In genomic region chr2:135055182-135055786, GRCh38 we compare ENCODE assay signal across 13 cellular contexts. TPM values are rescaled to one million over a fixed set of nuclear protein-coding genes. Genes with fewer than 3 reads are reported as not detected.
DNase-seq lines count a peak whose midpoint lies in the region; ATAC-seq and TF ChIP-seq lines count a peak whose summit lies in the region.
"Had no signal": no experiment of that assay in that cellular context is flagged by ENCODE, and none has a peak within 500 bp of the region (broad histone marks: within the 10 kb centered on the region; RNA-seq: fewer than 3 reads in every experiment).

No MANE protein-coding gene starts in this region.

- H3K4me2 ChIP-seq in PC-9 (0 out of 2 replicates have a peak overlapping the region, but pooled peaks have one; percentile 34), trophoblast cell (ENCODE audit: low read length) (no peak overlapping the region)

- H3K27me3 Mint-ChIP-seq in T-helper 1 cell treated with Interleukin-12 subunit alpha and Interleukin-12 subunit beta and Interleukin-4 antibody, amounts not matched to agents 30 μg/mL and 1 μg/mL, for 36 hours (ENCODE audit: low read depth), result peaks cover 3% of the 10 kb centered on the region

- TF ChIP-seq CTCF in PC-9 (conservative IDR thresholded peaks at IDR 0.05), result no peak

- H3K79me2 ChIP-seq in PC-9 (ENCODE audit: low read depth) (peaks cover 62% of the 10 kb centered on the region), trophoblast cell (ENCODE audit: control insufficient read depth, insufficient read depth, low read length, poor library complexity) (peaks cover 9% of the 10 kb centered on the region)

- no peaks in the 10 kb centered on the region for H3K9me3 ChIP-seq in PC-9 (ENCODE audit: insufficient read depth, low read depth)
- H3K9me3 ChIP-seq in trophoblast cell (ENCODE audit: insufficient read depth, low read depth, low read length), result no peaks in the 10 kb centered on the region

- peaks cover 4% of the 10 kb centered on the region for H3K79me1 ChIP-seq in trophoblast cell (ENCODE audit: low read length)

- no peak overlapping the region for H2BK12ac ChIP-seq in trophoblast cell (ENCODE audit: low read length)

- no peaks in the 10 kb centered on the region for H4K20me1 ChIP-seq in PC-9 (ENCODE audit: insufficient read depth)

- peak overlapping the region; percentile 22 for H3K4me3 Mint-ChIP-seq in T-helper 1 cell treated with Interleukin-12 subunit alpha and Interleukin-12 subunit beta and Interleukin-4 antibody, amounts not matched to agents 30 μg/mL and 1 μg/mL, for 36 hours
- H3K4me3 Mint-ChIP-seq: neural progenitor cell had no signal

- H3K36me3 Mint-ChIP-seq in T-helper 1 cell treated with Interleukin-12 subunit alpha and Interleukin-12 subunit beta and Interleukin-4 antibody, amounts not matched to agents 30 μg/mL and 1 μg/mL, for 36 hours (ENCODE audit: low read depth), result peaks cover 28% of the 10 kb centered on the region

- H4K12ac ChIP-seq in trophoblast cell (ENCODE audit: low read depth, low read length), result no peak overlapping the region

- no peak overlapping the region for H2AK5ac ChIP-seq in trophoblast cell (ENCODE audit: low read length)

- H3K4ac ChIP-seq in trophoblast cell (ENCODE audit: low read depth, low read length), result peak overlapping the region; percentile 75

- POLR2A ChIA-PET in PC-9 (lab: Charles Lee; ENCODE audit: unreplicated experiment), result no interaction called here

- H2BK120ac ChIP-seq in trophoblast cell (ENCODE audit: insufficient read depth, low read length, poor library complexity), result no peak overlapping the region

- no peak overlapping the region for H3K18ac ChIP-seq in trophoblast cell (ENCODE audit: low read length)

- H3K9me2 ChIP-seq in PC-9 (ENCODE audit: insufficient read depth), result no peaks in the 10 kb centered on the region

- no peak overlapping the region for H4K8ac ChIP-seq in trophoblast cell (ENCODE audit: low read depth, low read length)

- H3K27ac ChIP-seq in PC-9, result no peak overlapping the region
- no peak overlapping the region for H3K27ac ChIP-seq in trophoblast cell (ENCODE audit: low read depth, low read length)
- H3K27ac ChIP-seq: 22Rv1, neural progenitor cell had no signal

- no peak overlapping the region for H2AFZ ChIP-seq in PC-9
- no peak overlapping the region for H2AFZ ChIP-seq in trophoblast cell (ENCODE audit: insufficient read depth, low read length, poor library complexity)
- H2AFZ ChIP-seq: neural progenitor cell had no signal

- peaks cover 26% of the 10 kb centered on the region for H3K4me1 ChIP-seq in PC-9 (replicated peaks; ENCODE audit: insufficient read depth)
- H3K4me1 ChIP-seq in trophoblast cell (ENCODE audit: control insufficient read depth in 1 of 2, insufficient read depth in 2 of 2, low read length in 2 of 2), result peaks cover 0 to 2% of the 10 kb centered on the region in 2 experiments

- H3F3A ChIP-seq in PC-9 (ENCODE audit: insufficient read depth, low read depth), result no peaks in the 10 kb centered on the region

- H3K27ac Mint-ChIP-seq in T-helper 1 cell treated with Interleukin-12 subunit alpha and Interleukin-12 subunit beta and Interleukin-4 antibody, amounts not matched to agents 30 μg/mL and 1 μg/mL, for 36 hours, result no peak overlapping the region
- H3K27ac Mint-ChIP-seq: neural progenitor cell had no signal

- no peak overlapping the region for H3K4me3 ChIP-seq in PC-9
- H3K4me3 ChIP-seq in trophoblast cell (ENCODE audit: low read depth, low read length), result no peak overlapping the region
- H3K4me3 ChIP-seq: neural progenitor cell had no signal

- no TSS peak for BruUV-seq in PC-9 (replicated peaks; lab: Mats Ljungman, UMichigan)

- CTCF ChIA-PET in PC-9 (lab: Charles Lee), result no interaction called here

- ATAC-seq in HG03045 (IDR thresholded peaks at IDR 0.05; ENCODE audit: unreplicated experiment), result no peak

- H3K27me3 ChIP-seq in PC-9 (ENCODE audit: insufficient read depth, low read depth) (no peaks in the 10 kb centered on the region), trophoblast cell (ENCODE audit: insufficient read depth, low read length) (no peaks in the 10 kb centered on the region)
- H3K27me3 ChIP-seq: neural progenitor cell had no signal

- H3K36me3 ChIP-seq in PC-9 (ENCODE audit: low read depth) (peaks cover 13% of the 10 kb centered on the region; the same call in 1 of the 2 replicates), trophoblast cell (ENCODE audit: control insufficient read depth in 1 of 2, insufficient read depth in 2 of 2, low read length in 2 of 2) (peaks cover 1 to 7% of the 10 kb centered on the region in 2 experiments)

- no peak overlapping the region for H4K91ac ChIP-seq in trophoblast cell (ENCODE audit: low read depth, low read length)

- WGBS in trophoblast cell (ENCODE audit: extremely low coverage, insufficient coverage, insufficient read length), result no CpG with 5 or more reads among the region's 2 CpGs

- H3K9ac ChIP-seq in trophoblast cell (ENCODE audit: low read length), result no peak overlapping the region
- H3K9ac ChIP-seq: neural progenitor cell had no signal

- intact Hi-C loops in PC-9 (cut with micrococcal nuclease; ENCODE audit: unreplicated experiment), result loop anchor here (10.0 kb wide), 1 partner anchor 140 kb away; the partner anchor contains the start of gene CCNT2

- H3K23ac ChIP-seq in trophoblast cell (ENCODE audit: low read length), result no peak overlapping the region

- H3K4me1 Mint-ChIP-seq in T-helper 1 cell treated with Interleukin-12 subunit alpha and Interleukin-12 subunit beta and Interleukin-4 antibody, amounts not matched to agents 30 μg/mL and 1 μg/mL, for 36 hours (ENCODE audit: low read depth), result peaks cover 38% of the 10 kb centered on the region

- DNase-seq in T-helper 1 cell (no peak), PC-9 (no peak), dermis blood vessel endothelial cell (peak; percentile 54), trophoblast cell (peak; percentile 61 to 72), DMS53 treated with DMSO at 0.1 percent for 48 hours (lab: John Stamatoyannopoulos, UW; ENCODE audit: unreplicated experiment) (no peak), DMS114 treated with DMSO at 0.1 percent for 48 hours (lab: John Stamatoyannopoulos, UW; ENCODE audit: unreplicated experiment) (no peak)
- DNase-seq: activated CD4-positive, CD25-positive, alpha-beta regulatory T cell; central memory CD4-positive, alpha-beta T cell; NK-92 treated with Interleukin-12 subunit alpha and Interleukin-12 subunit beta, amount 100 ng/mL, for 24 hours had no signal

- H2BK5ac ChIP-seq in trophoblast cell (ENCODE audit: low read depth, low read length, poor library complexity), result no peak overlapping the region

- H3K14ac ChIP-seq in trophoblast cell (ENCODE audit: low read length), result no peak overlapping the region

- H3K9me3 Mint-ChIP-seq in T-helper 1 cell treated with Interleukin-12 subunit alpha and Interleukin-12 subunit beta and Interleukin-4 antibody, amounts not matched to agents 30 μg/mL and 1 μg/mL, for 36 hours, result no peaks in the 10 kb centered on the region
- H3K9me3 Mint-ChIP-seq: neural progenitor cell had no signal

RNA-seq across cellular contexts. Expression of gene RAB3GAP1, which starts 3.2 kb away (rescaled TPM):
- total RNA-seq in PC-9 (2021) (29.5 and 36.8 TPM in 2 replicates), dermis blood vessel endothelial cell (67.4 and 76.8 TPM in 2 replicates)
- 26.5 and 27.1 TPM in 2 replicates for polyA plus RNA-seq in trophoblast cell (2013)

RNA-seq across cellular contexts. Expression of gene MAP3K19, which starts 8.0 kb away (rescaled TPM):
- total RNA-seq in PC-9 (2021) (not detected in 2 replicates), dermis blood vessel endothelial cell (not detected in 2 replicates)
- not detected in 2 replicates for polyA plus RNA-seq in trophoblast cell (2013)

Comparison
In these comparisons a context has a peak if more than half of its experiments do, and no peak if none do; other contexts are left out.
1. DNase-seq: peak in dermis blood vessel endothelial cell (single experiment) and trophoblast cell (2 of 2); none in T-helper 1 cell (0 of 5), PC-9 (0 of 2), DMS53 treated with DMSO at 0.1 percent for 48 hours (single experiment) and DMS114 treated with DMSO at 0.1 percent for 48 hours (single experiment).